ENCODE assay signal across 9 cellular contexts in the genomic region with DNA sequence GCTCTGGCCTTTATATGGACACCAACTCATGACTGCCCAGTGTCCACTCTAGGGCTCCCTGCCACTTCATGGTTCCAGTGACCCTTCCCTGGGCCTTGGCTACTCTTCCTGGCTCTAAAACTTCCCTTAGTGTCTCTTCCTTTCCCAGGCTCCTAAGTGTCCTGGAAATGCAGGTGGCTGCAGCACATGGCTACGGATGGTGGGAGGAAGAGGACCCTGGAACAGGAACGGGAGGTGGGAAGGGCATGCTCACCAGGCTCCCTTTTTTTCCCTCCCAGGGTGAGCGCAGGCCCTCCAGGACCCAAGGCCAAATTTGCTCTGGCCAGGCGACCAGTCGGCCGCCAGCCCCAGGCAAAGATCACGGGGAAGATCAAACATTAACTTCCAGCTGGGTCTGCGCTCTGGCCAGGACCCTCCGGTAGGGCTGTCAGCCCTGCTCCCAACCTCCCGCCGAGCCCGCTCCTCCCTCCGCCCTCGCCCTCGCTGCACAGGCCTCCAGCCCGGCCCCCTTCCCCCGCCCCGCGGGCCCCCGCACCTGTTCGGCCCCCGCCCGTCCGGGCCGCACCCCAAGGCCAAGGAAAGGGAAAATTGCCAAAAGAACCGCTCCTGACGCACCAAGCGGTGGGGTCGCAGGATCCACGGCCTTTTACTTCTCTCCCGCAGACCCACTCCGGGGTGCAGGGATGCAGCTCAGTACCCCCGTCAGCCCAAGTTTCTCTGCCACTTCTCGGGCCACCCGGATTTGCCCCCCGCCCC. TPM values are rescaled to one million over a fixed set of nuclear protein-coding genes. Genes with fewer than 3 reads are reported as not detected.
A peak's percentile ranks its signal among the peaks of the same experiment; 100 is the strongest.
DNase-seq lines count a peak whose midpoint lies in the region; ATAC-seq and TF ChIP-seq lines count a peak whose summit lies in the region.
"Had no signal": no experiment of that assay in that cellular context is flagged by ENCODE, and none has a peak within 500 bp of the region (broad histone marks: within the 10 kb centered on the region; RNA-seq: fewer than 3 reads in every experiment).

No MANE protein-coding gene starts in this region.

- CTCF ChIA-PET in activated CD4-positive, alpha-beta T cell treated with anti-CD3 and anti-CD28 coated beads for 36 hours (lab: Charles Lee), result interaction anchor here (1.2 kb wide), 1 partner anchor 8 kb away, joined by 3 read pairs; no protein-coding TSS in a partner anchor

- H3K27me3 ChIP-seq in colonic mucosa (no peaks in the 10 kb centered on the region), transverse colon (no peaks in the 10 kb centered on the region)

- H3K4me3 ChIP-seq in colonic mucosa, result peak overlapping the region; percentile 84
- peak overlapping the region; percentile 46 to 86 (median 63) for H3K4me3 ChIP-seq in transverse colon

- TF ChIP-seq CTCF in colonic mucosa (IDR thresholded peaks at IDR 0.05), result no peak
- no peak for TF ChIP-seq CTCF in transverse colon (IDR thresholded peaks at IDR 0.05)

- H3K36me3 ChIP-seq in colonic mucosa (no peaks in the 10 kb centered on the region), transverse colon (no peaks in the 10 kb centered on the region)

- intact Hi-C loops in activated CD4-positive, alpha-beta T cell treated with anti-CD3 and anti-CD28 coated beads for 36 hours (cut with DNase I, micrococcal nuclease), result loop anchor here in 1 of 2 experiments (1.0 kb wide), 1 partner anchor 61 kb away; a partner anchor contains a TSS
- intact Hi-C loops in colonic mucosa (cut with DNase I), result no loop called here
- intact Hi-C loops in transverse colon (cut with DNase I; ENCODE audit: low total_unique reads), result no loop called here

- H3K27ac Mint-ChIP-seq in activated CD4-positive, alpha-beta T cell treated with anti-CD3 and anti-CD28 coated beads for 36 hours, result peak overlapping the region; percentile 63

- peak; percentile 40 for DNase-seq in activated CD4-positive, alpha-beta T cell treated with anti-CD3 and anti-CD28 coated beads for 36 hours
- no peak for DNase-seq in activated CD4-positive, alpha-beta T cell treated with anti-CD3 and anti-CD28 coated beads for 1 hour
- DNase-seq in colonic mucosa, result peak; percentile 90
- DNase-seq in mucosa of gallbladder (ENCODE audit: low spot score), result peak; percentile 46
- peak; percentile 88 for DNase-seq in transverse colon
- DNase-seq in globus pallidus (ENCODE audit: low spot score), result no peak
- no peak for DNase-seq in medulla oblongata (ENCODE audit: extremely low spot score)
- DNase-seq: NCI-H1694 treated with DMSO at 0.1 percent for 48 hours had no signal

- POLR2A ChIA-PET in activated CD4-positive, alpha-beta T cell treated with anti-CD3 and anti-CD28 coated beads for 36 hours (lab: Charles Lee), result no interaction called here

- H3K27me3 Mint-ChIP-seq in activated CD4-positive, alpha-beta T cell treated with anti-CD3 and anti-CD28 coated beads for 36 hours, result peaks cover 2% of the 10 kb centered on the region

- TF ChIP-seq EP300 in transverse colon (IDR thresholded peaks at IDR 0.05; ENCODE audit: low read depth), result no peak

- in situ Hi-C loops in transverse colon (cut with MboI; ENCODE audit: low pct_ligation_motif_present in 1 of 4, low pct_unique_long_range_greater_than_20kb in 1 of 4, low sequenced_read_pairs in 3 of 4), result no loop called here

- ATAC-seq in activated CD4-positive, alpha-beta T cell treated with anti-CD3 and anti-CD28 coated beads for 36 hours, result no peak
- ATAC-seq in HG03280 (IDR thresholded peaks at IDR 0.05; ENCODE audit: unreplicated experiment), result no peak

- H3K9me3 ChIP-seq in colonic mucosa (no peaks in the 10 kb centered on the region), transverse colon (no peaks in the 10 kb centered on the region)

- H3K36me3 Mint-ChIP-seq in activated CD4-positive, alpha-beta T cell treated with anti-CD3 and anti-CD28 coated beads for 36 hours (ENCODE audit: low read depth), result no peaks in the 10 kb centered on the region

- H3K4me1 ChIP-seq in colonic mucosa (peaks cover 4% of the 10 kb centered on the region), transverse colon (peaks cover 15 to 51% (median 41%) of the 10 kb centered on the region in 4 donors)

- peak overlapping the region; percentile 93 to 98 for H3K9ac ChIP-seq in colonic mucosa (ENCODE audit: low read depth in 2 of 2, low read length in 2 of 2)

- H3K4me3 Mint-ChIP-seq in activated CD4-positive, alpha-beta T cell treated with anti-CD3 and anti-CD28 coated beads for 36 hours, result peak overlapping the region; percentile 71

- no peaks in the 10 kb centered on the region for H3K9me3 Mint-ChIP-seq in activated CD4-positive, alpha-beta T cell treated with anti-CD3 and anti-CD28 coated beads for 36 hours (ENCODE audit: low read depth)

- peak overlapping the region; percentile 92 for H3K27ac ChIP-seq in colonic mucosa
- H3K27ac ChIP-seq in transverse colon, result peak overlapping the region; percentile 92 to 95 (median 92)

- TF ChIP-seq POLR2A in transverse colon (IDR thresholded peaks at IDR 0.05), result peak; percentile 55

- WGBS in transverse colon (ENCODE audit: low coverage in 1 of 2), 2 donors, result 26% methylated on average over 20 of the region's 36 CpGs; no CpG with 5 or more reads in 1 of the 2 donors

- peaks cover 22% of the 10 kb centered on the region for H3K4me1 Mint-ChIP-seq in activated CD4-positive, alpha-beta T cell treated with anti-CD3 and anti-CD28 coated beads for 36 hours

RNA-seq across cellular contexts. Expression of a gene that starts 1.0 kb away (rescaled TPM):
- total RNA-seq in activated CD4-positive, alpha-beta T cell treated with anti-CD3 and anti-CD28 coated beads for 36 hours, result 1 to 10 TPM; 5.5 to 6.8 TPM
- total RNA-seq in colonic mucosa (100 to 1,000 TPM; 128 to 133 TPM), mucosa of gallbladder (32.0 TPM), transverse colon (100 to 1,000 TPM; 137 to 761 (median 198) TPM)

RNA-seq across cellular contexts. Expression of a gene that starts 54.0 kb away (rescaled TPM):
- total RNA-seq in activated CD4-positive, alpha-beta T cell treated with anti-CD3 and anti-CD28 coated beads for 36 hours, result 1 to 10 TPM; 5.2 to 6.1 TPM
- total RNA-seq in colonic mucosa, result 10 to 100 TPM in 1 of 2 donors, 1 to 10 TPM in 1; 7.1 to 13.9 TPM
- 14.2 TPM for total RNA-seq in mucosa of gallbladder
- total RNA-seq in transverse colon, result 100 to 1,000 TPM in 1 of 4 donors, 10 to 100 TPM in 3; 12.5 to 125 (median 12.9) TPM

Comparison
In these comparisons a context has a peak if more than half of its experiments do, and no peak if none do; other contexts are left out.
1. DNase-seq: peak in activated CD4-positive, alpha-beta T cell treated with anti-CD3 and anti-CD28 coated beads for 36 hours (single experiment), colonic mucosa (single experiment), mucosa of gallbladder (single experiment) and transverse colon (single experiment); none in activated CD4-positive, alpha-beta T cell treated with anti-CD3 and anti-CD28 coated beads for 1 hour (single experiment), globus pallidus (single experiment) and medulla oblongata (single experiment).